ENCODE assay signal across 8 cellular contexts in genomic region chr7:74092964-74093339, GRCh38. TPM values are rescaled to one million over a fixed set of nuclear protein-coding genes. Genes with fewer than 3 reads are reported as not detected.
DNase-seq lines count a peak whose midpoint lies in the region; ATAC-seq, FAIRE-seq and TF ChIP-seq lines count a peak whose summit lies in the region.

No MANE protein-coding gene starts in this region.

- DNase-seq in GM12864 (ENCODE audit: low read depth) (peak; percentile 45), KBM-7 (peak; percentile 24), dorsolateral prefrontal cortex (peak in 3 of 10 donors; percentile 35 to 56 (median 40)), pancreas (peak in 1 of 6 donors; percentile 56), iPS-NIHi7 (ENCODE audit: extremely low spot score) (no peak), G401 (ENCODE audit: low spot score) (no peak), NCI-H1105 (lab: John Stamatoyannopoulos, UW) (no peak)

- ATAC-seq in GM21528 (IDR thresholded peaks at IDR 0.05; ENCODE audit: low FRiP score, unreplicated experiment) = peak; percentile 53
- peak in 3 of 4 donors; percentile 19 to 68 (median 36) for ATAC-seq in pancreas

- intact Hi-C loops in dorsolateral prefrontal cortex (cut with DNase I) = no loop called here
- intact Hi-C loops in pancreas (cut with DNase I) = no loop called here

- H3K27ac ChIP-seq in dorsolateral prefrontal cortex (peak overlapping the region in 47 of 59 donors; percentile 3 to 78 (median 46)), pancreas (peak overlapping the region in 2 of 4 donors; percentile 80 to 82)

- no peaks in the 10 kb centered on the region for H3K9me3 ChIP-seq in pancreas

- 86 to 91% methylated on average over 10 of the region's 10 CpGs for WGBS in pancreas, 2 donors

- no peaks in the 10 kb centered on the region for H3K36me3 ChIP-seq in pancreas

- TF ChIP-seq CTCF in GM12864 (IDR thresholded peaks at IDR 0.05; ENCODE audit: low read depth, low read length, missing control alignments) (no peak), dorsolateral prefrontal cortex (IDR thresholded peaks at IDR 0.05 in 54 of 56, conservative IDR thresholded peaks at IDR 0.05 in 2 of 56; ENCODE audit: low read depth in 1 of 56, partially characterized antibody in 56 of 56) (no peak), pancreas (IDR thresholded peaks at IDR 0.05) (no peak)

- H3K4me1 ChIP-seq in pancreas = no peaks in the 10 kb centered on the region

- no peak for FAIRE-seq in pancreas (lab: Jason Lieb, UNC)

- H3K27me3 ChIP-seq in dorsolateral prefrontal cortex = no peaks in the 10 kb centered on the region
- no peaks in the 10 kb centered on the region for H3K27me3 ChIP-seq in pancreas

- in situ Hi-C loops in KBM-7 (cut with MboI; ENCODE audit: low pct_unique_long_range_greater_than_20kb, low sequenced_read_pairs) = no loop called here
- in situ Hi-C loops in G401 (cut with HindIII; ENCODE audit: low sequenced_read_pairs) = no loop called here

- H3K4me3 ChIP-seq in GM12864 (ENCODE audit: low read depth, low read length) = peak overlapping the region; percentile 62
- H3K4me3 ChIP-seq in dorsolateral prefrontal cortex = peak overlapping the region in 43 of 59 donors; percentile 3 to 65 (median 49)
- H3K4me3 ChIP-seq in pancreas = peak overlapping the region in 1 of 4 donors; percentile 43

RNA-seq across cellular contexts. Expression of gene LIMK1, which starts 9.3 kb away (rescaled TPM):
- 100 to 1,000 TPM in 79 of 120 experiments, 10 to 100 TPM in 41; 39.1 to 162 (median 111) TPM for total RNA-seq in dorsolateral prefrontal cortex
- 10 to 100 TPM in 2 of 6 donors, 1 to 10 TPM in 4; 6.1 to 22.6 (median 9.5) TPM for total RNA-seq in pancreas
- polyA plus RNA-seq in pancreas = 1 to 10 TPM; 4.9 to 7.2 TPM
- 39.1 and 49.4 TPM in 2 replicates for total RNA-seq in G401 (2014; rRNA removed; shearing (Covaris generic))

Comparison
In these comparisons a context has a peak if more than half of its experiments do, and no peak if none do; other contexts are left out.
1. DNase-seq: peak in GM12864 (single experiment) and KBM-7 (single experiment); none in iPS-NIHi7 (single experiment), G401 (single experiment) and NCI-H1105 (single experiment).